In the genomic region with DNA sequence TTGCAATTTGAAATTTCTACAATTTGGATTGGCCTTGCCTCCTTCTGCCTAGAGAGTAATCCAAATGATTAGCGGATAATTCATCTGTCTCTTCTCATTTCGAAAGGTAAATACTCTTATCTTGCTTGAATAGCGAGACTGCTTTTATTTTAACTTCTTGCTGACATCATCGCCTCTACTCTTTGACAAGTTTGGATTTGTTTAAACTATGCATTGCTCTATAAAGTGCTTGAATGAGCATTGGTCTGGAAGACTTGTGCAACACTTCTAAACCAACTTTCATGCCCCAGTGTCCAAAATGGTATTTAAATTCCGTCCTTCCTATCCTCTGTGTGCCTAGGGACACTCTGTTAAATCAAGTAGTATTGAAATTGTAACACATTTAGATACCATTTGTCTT, we compare ENCODE assay signal across 21 cellular contexts.
"Had no signal": no experiment of that assay in that cellular context is flagged by ENCODE, and none has a peak within 500 bp of the region (broad histone marks: within the 10 kb centered on the region; RNA-seq: fewer than 3 reads in every experiment).

No MANE protein-coding gene starts in this region.

- H3K4me1 Mint-ChIP-seq: naive thymus-derived CD4-positive, alpha-beta T cell; nephron; stimulated activated effector memory CD8-positive, alpha-beta T cell treated with anti-CD3 and anti-CD28 coated beads, Interleukin-12 subunit alpha, Interleukin-12 subunit beta, amount 100 ng/mL, for 72 hours had no signal

- H3K4me3 ChIP-seq: coronary artery, esophagus squamous epithelium, neural progenitor cell, thoracic aorta, tibial nerve, upper lobe of left lung had no signal

- DNase-seq: dermis blood vessel endothelial cell; esophagus squamous epithelium; hypothalamus; kidney; mesendoderm; midbrain; naive thymus-derived CD4-positive, alpha-beta T cell; stimulated activated CD4-positive, alpha-beta T cell treated with anti-CD3 and anti-CD28 coated beads, Interleukin-2, amount 100 ng/mL, for 24 hours; stimulated activated CD4-positive, alpha-beta T cell treated with anti-CD3 and anti-CD28 coated beads, Interleukin-4, amount 100 ng/mL, for 24 hours; stimulated activated naive CD8-positive, alpha-beta T cell treated with anti-CD3 and anti-CD28 coated beads, Interleukin-15, Interleukin-2, amounts not matched to agents 100 U/mL and 50 U/mL, for 24 hours; upper lobe of left lung had no signal

- H3K4me1 ChIP-seq: neural progenitor cell, parathyroid adenoma, tibial nerve, upper lobe of left lung had no signal

- ATAC-seq: left lobe of liver; naive thymus-derived CD4-positive, alpha-beta T cell; sciatic nerve; stimulated activated effector memory CD8-positive, alpha-beta T cell treated with anti-CD3 and anti-CD28 coated beads, Interleukin-12 subunit alpha, Interleukin-12 subunit beta, amount 100 ng/mL, for 72 hours; stimulated activated naive CD8-positive, alpha-beta T cell treated with anti-CD3 and anti-CD28 coated beads, Interleukin-15, Interleukin-2, amounts not matched to agents 100 U/mL and 50 U/mL, for 24 hours had no signal

- H3K9me3 ChIP-seq: esophagus squamous epithelium, thoracic aorta, tibial nerve, upper lobe of left lung had no signal

- H3K9me3 Mint-ChIP-seq: nephron had no signal

- H3K27me3 Mint-ChIP-seq: progenitor cell of endocrine pancreas had no signal

- H3K27ac Mint-ChIP-seq: naive thymus-derived CD4-positive, alpha-beta T cell; nephron; progenitor cell of endocrine pancreas; stimulated activated effector memory CD8-positive, alpha-beta T cell treated with anti-CD3 and anti-CD28 coated beads, Interleukin-12 subunit alpha, Interleukin-12 subunit beta, amount 100 ng/mL, for 72 hours had no signal

- H3K27me3 ChIP-seq: esophagus squamous epithelium, neural progenitor cell, tibial nerve, upper lobe of left lung had no signal

- H3K36me3 Mint-ChIP-seq: naive thymus-derived CD4-positive, alpha-beta T cell; neural progenitor cell; stimulated activated effector memory CD8-positive, alpha-beta T cell treated with anti-CD3 and anti-CD28 coated beads, Interleukin-12 subunit alpha, Interleukin-12 subunit beta, amount 100 ng/mL, for 72 hours had no signal

- H3K36me3 ChIP-seq: esophagus squamous epithelium, neural progenitor cell, thoracic aorta, tibial nerve, upper lobe of left lung had no signal

- H3K4me3 Mint-ChIP-seq: naive thymus-derived CD4-positive, alpha-beta T cell; nephron; neural progenitor cell; stimulated activated effector memory CD8-positive, alpha-beta T cell treated with anti-CD3 and anti-CD28 coated beads, Interleukin-12 subunit alpha, Interleukin-12 subunit beta, amount 100 ng/mL, for 72 hours had no signal

- H3K27ac ChIP-seq: coronary artery, esophagus squamous epithelium, neural progenitor cell, parathyroid adenoma, thoracic aorta, tibial nerve, upper lobe of left lung had no signal
